ENCODE assay signal across 18 cellular contexts in the genomic region with DNA sequence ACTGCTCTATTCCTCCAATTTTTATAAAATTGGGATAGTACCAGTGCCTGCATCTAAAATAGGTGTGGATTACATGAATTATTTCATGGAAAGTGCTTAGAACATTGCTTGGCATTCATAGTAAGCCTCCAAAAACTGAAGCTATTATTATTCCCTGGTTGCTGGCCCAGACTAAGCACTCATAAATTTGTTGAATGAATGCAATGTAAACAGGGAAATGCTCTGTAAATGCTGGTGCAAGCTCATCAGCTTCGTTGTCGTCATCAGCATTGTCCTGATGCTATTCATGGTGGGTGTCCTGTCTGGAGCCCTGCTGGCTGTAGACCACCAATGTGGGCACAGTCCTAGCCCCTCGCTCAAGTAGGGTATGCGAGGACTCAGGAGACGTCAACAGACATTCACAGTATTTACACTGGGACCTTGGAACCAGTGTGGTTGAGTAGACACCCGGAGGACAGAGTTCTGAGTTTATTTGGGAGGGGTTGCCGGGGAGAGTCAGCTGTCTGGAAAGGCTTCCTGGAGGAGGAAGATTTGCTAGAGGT. TPM values are rescaled to one million over a fixed set of nuclear protein-coding genes. Genes with fewer than 3 reads are reported as not detected.
DNase-seq lines count a peak whose midpoint lies in the region; ATAC-seq and TF ChIP-seq lines count a peak whose summit lies in the region.
"Had no signal": no experiment of that assay in that cellular context is flagged by ENCODE, and none has a peak within 500 bp of the region (broad histone marks: within the 10 kb centered on the region; RNA-seq: fewer than 3 reads in every experiment).

No MANE protein-coding gene starts in this region.

- no peak overlapping the region; the same call in 1 of the 2 replicates for H3K27ac Mint-ChIP-seq in GM23338
- H3K27ac Mint-ChIP-seq: CD8-positive, alpha-beta memory T cell had no signal

- H3K27me3 Mint-ChIP-seq in GM23338 (ENCODE audit: insufficient read depth, low read depth, poor library complexity), result peaks cover 11% of the 10 kb centered on the region

- no peak overlapping the region for H3K4me3 Mint-ChIP-seq in GM23338
- H3K4me3 Mint-ChIP-seq: CD8-positive, alpha-beta memory T cell had no signal

- H3K27me3 ChIP-seq in vagina (no peaks in the 10 kb centered on the region), GM23338 (ENCODE audit: insufficient read depth) (no peaks in the 10 kb centered on the region)
- H3K27me3 ChIP-seq: MG63 had no signal

- peaks cover 5% of the 10 kb centered on the region for H3K4me1 Mint-ChIP-seq in GM23338
- H3K4me1 Mint-ChIP-seq: CD8-positive, alpha-beta memory T cell had no signal

- H4K20me1 ChIP-seq in GM23338 (replicated peaks; ENCODE audit: insufficient read depth), result no peaks in the 10 kb centered on the region

- ATAC-seq in GM23338 (no peak), omental fat pad (ENCODE audit: low FRiP score) (no peak), HG02884 (IDR thresholded peaks at IDR 0.05; ENCODE audit: unreplicated experiment) (no peak)

- no peak overlapping the region for H3K4me2 ChIP-seq in GM23338
- H3K4me2 ChIP-seq: SK-N-SH had no signal

- H3K4me1 ChIP-seq in vagina, result peaks cover 75% of the 10 kb centered on the region
- H3K4me1 ChIP-seq in GM23338 (ENCODE audit: insufficient read depth), result no peaks in the 10 kb centered on the region

- TF ChIP-seq CTCF in vagina (IDR thresholded peaks at IDR 0.05) (no peak), GM23338 (conservative IDR thresholded peaks at IDR 0.05; ENCODE audit: low read depth in 2 of 2) (no peak), omental fat pad (IDR thresholded peaks at IDR 0.05) (no peak)

- H3K36me3 ChIP-seq in vagina (peaks cover 0 to 6% of the 10 kb centered on the region in 2 donors), GM23338 (ENCODE audit: insufficient read depth) (no peaks in the 10 kb centered on the region)
- H3K36me3 ChIP-seq: MG63 had no signal

- H3K9me3 ChIP-seq in vagina, result no peaks in the 10 kb centered on the region
- H3K9me3 ChIP-seq: MG63, SK-N-SH had no signal

- DNase-seq in DMS153 (lab: John Stamatoyannopoulos, UW), result peak; percentile 74
- DNase-seq in NCI-H2029 (lab: John Stamatoyannopoulos, UW), result peak; percentile 57
- DNase-seq in fibroblast of peridontal ligament (ENCODE audit: extremely low read depth), result peak; percentile 57
- no peak for DNase-seq in vagina (ENCODE audit: extremely low spot score in 2 of 2)
- no peak for DNase-seq in GM23338 (ENCODE audit: low spot score)
- DNase-seq in omental fat pad (ENCODE audit: low spot score), result no peak
- DNase-seq: ACHN; AML-193; C1 segment of cervical spinal cord; CD8-positive, alpha-beta memory T cell; Kasumi-1; MG63; NCI-H1417 treated with DMSO at 0.1 percent for 48 hours; NCI-H187 treated with DMSO at 0.1 percent for 48 hours; NCI-H226; SHP77; SK-N-SH had no signal

- H3K9me3 Mint-ChIP-seq in GM23338, result no peaks in the 10 kb centered on the region
- H3K9me3 Mint-ChIP-seq: CD8-positive, alpha-beta memory T cell had no signal

- no peak overlapping the region for H2AFZ ChIP-seq in GM23338

- intact Hi-C loops in vagina (cut with DNase I), result no loop called here

- H3K79me2 ChIP-seq in GM23338 (replicated peaks; ENCODE audit: insufficient read depth), result no peaks in the 10 kb centered on the region

- H3K36me3 Mint-ChIP-seq in GM23338 (ENCODE audit: low read depth), result no peaks in the 10 kb centered on the region
- H3K36me3 Mint-ChIP-seq: CD8-positive, alpha-beta memory T cell had no signal

- H3K9me2 ChIP-seq in GM23338 (ENCODE audit: insufficient read depth), result no peaks in the 10 kb centered on the region
- H3K9me2 ChIP-seq: SK-N-SH had no signal

- H3K4me3 ChIP-seq in vagina (no peak overlapping the region), GM23338 (no peak overlapping the region)
- H3K4me3 ChIP-seq: MG63 had no signal

- H3K27ac ChIP-seq in vagina (peak overlapping the region; percentile 47), GM23338 (ENCODE audit: low read depth) (no peak overlapping the region)

- no peak for TF ChIP-seq POLR2A in vagina (IDR thresholded peaks at IDR 0.05)

- no peaks in the 10 kb centered on the region for H3F3A ChIP-seq in GM23338 (replicated peaks; ENCODE audit: low read depth)

TF ChIP-seq in GM23338, 12 proteins besides CTCF, POLR2A, EP300 and RAD21 (continues in another document):
- TF ChIP-seq JUNB (IDR thresholded peaks at IDR 0.05; ENCODE audit: unreplicated experiment), result no peak
- TF ChIP-seq, protein P1, sequence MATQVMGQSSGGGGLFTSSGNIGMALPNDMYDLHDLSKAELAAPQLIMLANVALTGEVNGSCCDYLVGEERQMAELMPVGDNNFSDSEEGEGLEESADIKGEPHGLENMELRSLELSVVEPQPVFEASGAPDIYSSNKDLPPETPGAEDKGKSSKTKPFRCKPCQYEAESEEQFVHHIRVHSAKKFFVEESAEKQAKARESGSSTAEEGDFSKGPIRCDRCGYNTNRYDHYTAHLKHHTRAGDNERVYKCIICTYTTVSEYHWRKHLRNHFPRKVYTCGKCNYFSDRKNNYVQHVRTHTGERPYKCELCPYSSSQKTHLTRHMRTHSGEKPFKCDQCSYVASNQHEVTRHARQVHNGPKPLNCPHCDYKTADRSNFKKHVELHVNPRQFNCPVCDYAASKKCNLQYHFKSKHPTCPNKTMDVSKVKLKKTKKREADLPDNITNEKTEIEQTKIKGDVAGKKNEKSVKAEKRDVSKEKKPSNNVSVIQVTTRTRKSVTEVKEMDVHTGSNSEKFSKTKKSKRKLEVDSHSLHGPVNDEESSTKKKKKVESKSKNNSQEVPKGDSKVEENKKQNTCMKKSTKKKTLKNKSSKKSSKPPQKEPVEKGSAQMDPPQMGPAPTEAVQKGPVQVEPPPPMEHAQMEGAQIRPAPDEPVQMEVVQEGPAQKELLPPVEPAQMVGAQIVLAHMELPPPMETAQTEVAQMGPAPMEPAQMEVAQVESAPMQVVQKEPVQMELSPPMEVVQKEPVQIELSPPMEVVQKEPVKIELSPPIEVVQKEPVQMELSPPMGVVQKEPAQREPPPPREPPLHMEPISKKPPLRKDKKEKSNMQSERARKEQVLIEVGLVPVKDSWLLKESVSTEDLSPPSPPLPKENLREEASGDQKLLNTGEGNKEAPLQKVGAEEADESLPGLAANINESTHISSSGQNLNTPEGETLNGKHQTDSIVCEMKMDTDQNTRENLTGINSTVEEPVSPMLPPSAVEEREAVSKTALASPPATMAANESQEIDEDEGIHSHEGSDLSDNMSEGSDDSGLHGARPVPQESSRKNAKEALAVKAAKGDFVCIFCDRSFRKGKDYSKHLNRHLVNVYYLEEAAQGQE (IDR thresholded peaks at IDR 0.05; ENCODE audit: unreplicated experiment), result no peak
- no peak for TF ChIP-seq ZNF331 (CRISPR knock-in tag; IDR thresholded peaks at IDR 0.05; ENCODE audit: low read depth)
- TF ChIP-seq EZH2phosphoT487 (IDR thresholded peaks at IDR 0.05; ENCODE audit: unreplicated experiment), result no peak
- TF ChIP-seq NANOG (IDR thresholded peaks at IDR 0.05; ENCODE audit: borderline replicate concordance), result no peak

RNA-seq across cellular contexts. Expression of gene BDKRB2, which starts 16.5 kb away (rescaled TPM):
- 23.3 TPM for total RNA-seq in vagina
- 0.14 and 0.54 TPM in 2 replicates for total RNA-seq in GM23338 (2014; rRNA removed; shearing (Covaris generic))
- polyA plus RNA-seq in GM23338 (2016; fragmentation: Nextera tagmentation; extraction: Ambion mirVana), result 0.07 and 0.21 TPM in 2 replicates
- 10 to 100 TPM in 3 of 4 donors, 1 to 10 TPM in 1; 4.0 to 28.0 (median 12.1) TPM for total RNA-seq in omental fat pad
- total RNA-seq: CD8-positive, alpha-beta memory T cell had no signal
- polyA plus RNA-seq: CD8-positive, alpha-beta memory T cell had no signal

RNA-seq across cellular contexts. Expression of gene BDKRB1, which starts 34.8 kb away (rescaled TPM):
- total RNA-seq in vagina (2.5 TPM), omental fat pad (10 to 100 TPM in 2 of 4 donors, not detected in 2; 11.8 to 36.5 TPM)
- not detected in 2 replicates for total RNA-seq in GM23338 (2014; rRNA removed; shearing (Covaris generic))
- not detected in 2 replicates for polyA plus RNA-seq in GM23338 (2016; fragmentation: Nextera tagmentation; extraction: Ambion mirVana)
- total RNA-seq: CD8-positive, alpha-beta memory T cell had no signal
- polyA plus RNA-seq: CD8-positive, alpha-beta memory T cell had no signal

Comparison
In these comparisons a context has a peak if more than half of its experiments do, and no peak if none do; other contexts are left out.
1. DNase-seq: peak in DMS153 (single experiment), NCI-H2029 (single experiment) and fibroblast of peridontal ligament (single experiment); none in vagina (0 of 2), GM23338 (single experiment) and omental fat pad (single experiment).